In the genomic region with DNA sequence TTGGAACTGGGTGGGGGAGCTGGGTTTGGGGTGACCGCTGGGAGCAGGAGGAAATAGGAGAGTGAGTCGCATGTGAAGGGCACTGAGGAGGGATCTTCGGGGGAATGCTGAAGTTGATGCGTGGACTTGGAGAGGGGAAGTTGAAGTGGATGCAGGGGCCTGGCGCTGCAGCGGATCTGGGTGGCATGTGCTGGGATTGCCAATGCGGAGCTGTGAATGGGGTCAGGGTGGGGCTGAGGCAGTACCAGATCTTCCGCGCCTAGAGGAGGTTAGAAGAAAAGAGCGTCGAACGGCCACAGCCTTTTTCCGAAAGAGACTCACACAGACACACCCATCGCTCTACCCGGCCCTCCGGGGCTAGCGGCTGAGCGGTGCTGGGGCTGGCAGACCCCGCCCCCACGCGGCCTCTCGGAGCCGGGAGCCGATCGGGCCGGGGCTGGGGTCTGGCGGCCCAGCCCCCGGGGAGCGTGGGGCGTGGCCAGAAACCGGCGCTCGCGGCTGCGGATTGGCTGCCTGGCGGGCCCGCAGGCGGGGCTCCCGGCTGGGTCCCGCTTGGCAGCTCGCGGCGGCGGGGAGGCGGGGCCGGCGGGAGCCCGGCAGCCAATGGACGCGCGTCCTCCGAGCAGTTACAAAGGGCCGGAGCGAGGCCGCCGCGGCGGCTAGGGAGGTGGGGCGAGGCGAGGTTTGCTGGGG, we compare ENCODE assay signal across 1 cellular context.
A peak's percentile ranks its signal among the peaks of the same experiment; 100 is the strongest.
TF ChIP-seq lines count a peak whose summit lies in the region.

A gene (plus strand): TSS at position 655 of the 693 bp plus-strand sequence. CDS start 93 bp downstream, outside the sequence.

TF ChIP-seq in K562, 482 proteins besides CTCF, POLR2A, EP300 and RAD21 (continued from another document and continues in another):
- TF ChIP-seq ZC3H11A (IDR thresholded peaks at IDR 0.05; ENCODE audit: low read depth, low read length) (no peak), TOE1 (IDR thresholded peaks at IDR 0.05; ENCODE audit: borderline replicate concordance) (peak; percentile 60; the same call in 1 of the 2 replicates), TOE1 (CRISPR knock-in tag; IDR thresholded peaks at IDR 0.05; ENCODE audit: borderline replicate concordance, low read depth) (no peak), GTF2F1 (IDR thresholded peaks at IDR 0.05; ENCODE audit: low read depth, low read length) (no peak), RNF2 (IDR thresholded peaks at IDR 0.05) (0 out of 2 replicates have a peak, but pooled peaks have one; percentile 19), SP1 (CRISPR knock-in tag; IDR thresholded peaks at IDR 0.05) (no peak; the same call in 1 of the 2 replicates), SPI1 (IDR thresholded peaks at IDR 0.05; ENCODE audit: borderline replicate concordance, low read depth, low read length) (peak; percentile 32; the same call in 1 of the 2 replicates), BCOR (IDR thresholded peaks at IDR 0.05) (peak; percentile 73; the same call in 1 of the 2 replicates), SRSF7 (optimal IDR thresholded peaks at IDR 0.05; ENCODE audit: low read depth, low read length) (no peak), RAD51 (IDR thresholded peaks at IDR 0.05; ENCODE audit: borderline replicate concordance, low read depth) (no peak), ZNF707 (CRISPR knock-in tag; conservative IDR thresholded peaks at IDR 0.05) (no peak), HEY1 (CRISPR knock-in tag; IDR thresholded peaks at IDR 0.05; ENCODE audit: borderline replicate concordance) (no peak), HDAC6 (IDR thresholded peaks at IDR 0.05; ENCODE audit: low read depth, low read length) (no peak), ZNF311 (CRISPR knock-in tag; IDR thresholded peaks at IDR 0.05) (no peak), ZNF146 (CRISPR knock-in tag; IDR thresholded peaks at IDR 0.05; ENCODE audit: unreplicated experiment) (no peak), CCAR2 (IDR thresholded peaks at IDR 0.05; ENCODE audit: low read depth, low read length) (no peak), ZFP36 (IDR thresholded peaks at IDR 0.05; ENCODE audit: low read depth, low read length, partially characterized antibody) (no peak), ETV1 (tag; conservative IDR thresholded peaks at IDR 0.05; ENCODE audit: low read depth) (peak; percentile 39; the same call in 1 of the 2 replicates), KDM4B (IDR thresholded peaks at IDR 0.05; ENCODE audit: borderline replicate concordance in 2 of 2, low read depth in 1 of 2) (no peak), HIVEP1 (CRISPR knock-in tag; IDR thresholded peaks at IDR 0.05) (0 out of 2 replicates have a peak, but pooled peaks have one; percentile 56), HMG20A (CRISPR knock-in tag; conservative IDR thresholded peaks at IDR 0.05) (no peak), NFATC3 (IDR thresholded peaks at IDR 0.05) (no peak), ZNF197 (CRISPR knock-in tag; IDR thresholded peaks at IDR 0.05; ENCODE audit: low read depth) (no peak), NR4A1 (CRISPR knock-in tag; IDR thresholded peaks at IDR 0.05) (no peak), NR4A1 (tag; IDR thresholded peaks at IDR 0.05) (no peak), DMBX1 (CRISPR knock-in tag; IDR thresholded peaks at IDR 0.05; ENCODE audit: borderline replicate concordance) (no peak), NUFIP1 (IDR thresholded peaks at IDR 0.05; ENCODE audit: partially characterized antibody) (no peak), BMI1 (IDR thresholded peaks at IDR 0.05; ENCODE audit: low read length) (no peak), HMG20B (CRISPR knock-in tag; IDR thresholded peaks at IDR 0.05) (no peak), POLR2B (IDR thresholded peaks at IDR 0.05; ENCODE audit: low read depth, partially characterized antibody) (no peak), ERF (CRISPR knock-in tag; IDR thresholded peaks at IDR 0.05) (peak; percentile 67; the same call in 1 of the 2 replicates)
- TF ChIP-seq, protein P1, sequence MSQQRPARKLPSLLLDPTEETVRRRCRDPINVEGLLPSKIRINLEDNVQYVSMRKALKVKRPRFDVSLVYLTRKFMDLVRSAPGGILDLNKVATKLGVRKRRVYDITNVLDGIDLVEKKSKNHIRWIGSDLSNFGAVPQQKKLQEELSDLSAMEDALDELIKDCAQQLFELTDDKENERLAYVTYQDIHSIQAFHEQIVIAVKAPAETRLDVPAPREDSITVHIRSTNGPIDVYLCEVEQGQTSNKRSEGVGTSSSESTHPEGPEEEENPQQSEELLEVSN (IDR thresholded peaks at IDR 0.05; ENCODE audit: borderline replicate concordance in 1 of 2, extremely low read depth in 1 of 2, insufficient read depth in 1 of 2, insufficient read length in 1 of 2, low read depth in 1 of 2, low read length in 1 of 2, poor library complexity in 1 of 2, severe bottlenecking in 1 of 2), result peak; percentile 38 to 77
- TF ChIP-seq, protein P2, sequence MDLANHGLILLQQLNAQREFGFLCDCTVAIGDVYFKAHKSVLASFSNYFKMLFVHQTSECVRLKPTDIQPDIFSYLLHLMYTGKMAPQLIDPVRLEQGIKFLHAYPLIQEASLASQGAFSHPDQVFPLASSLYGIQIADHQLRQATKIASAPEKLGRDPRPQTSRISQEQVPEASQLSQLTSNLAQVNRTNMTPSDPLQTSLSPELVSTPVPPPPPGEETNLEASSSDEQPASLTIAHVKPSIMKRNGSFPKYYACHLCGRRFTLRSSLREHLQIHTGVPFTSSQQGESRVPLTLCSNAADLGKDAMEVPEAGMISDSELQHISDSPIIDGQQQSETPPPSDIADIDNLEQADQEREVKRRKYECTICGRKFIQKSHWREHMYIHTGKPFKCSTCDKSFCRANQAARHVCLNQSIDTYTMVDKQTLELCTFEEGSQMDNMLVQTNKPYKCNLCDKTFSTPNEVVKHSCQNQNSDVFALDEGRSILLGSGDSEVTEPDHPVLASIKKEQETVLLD (IDR thresholded peaks at IDR 0.05), result no peak
- TF ChIP-seq, protein P3, sequence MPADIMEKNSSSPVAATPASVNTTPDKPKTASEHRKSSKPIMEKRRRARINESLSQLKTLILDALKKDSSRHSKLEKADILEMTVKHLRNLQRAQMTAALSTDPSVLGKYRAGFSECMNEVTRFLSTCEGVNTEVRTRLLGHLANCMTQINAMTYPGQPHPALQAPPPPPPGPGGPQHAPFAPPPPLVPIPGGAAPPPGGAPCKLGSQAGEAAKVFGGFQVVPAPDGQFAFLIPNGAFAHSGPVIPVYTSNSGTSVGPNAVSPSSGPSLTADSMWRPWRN (IDR thresholded peaks at IDR 0.05; ENCODE audit: low read depth), result no peak
- TF ChIP-seq, protein P4, sequence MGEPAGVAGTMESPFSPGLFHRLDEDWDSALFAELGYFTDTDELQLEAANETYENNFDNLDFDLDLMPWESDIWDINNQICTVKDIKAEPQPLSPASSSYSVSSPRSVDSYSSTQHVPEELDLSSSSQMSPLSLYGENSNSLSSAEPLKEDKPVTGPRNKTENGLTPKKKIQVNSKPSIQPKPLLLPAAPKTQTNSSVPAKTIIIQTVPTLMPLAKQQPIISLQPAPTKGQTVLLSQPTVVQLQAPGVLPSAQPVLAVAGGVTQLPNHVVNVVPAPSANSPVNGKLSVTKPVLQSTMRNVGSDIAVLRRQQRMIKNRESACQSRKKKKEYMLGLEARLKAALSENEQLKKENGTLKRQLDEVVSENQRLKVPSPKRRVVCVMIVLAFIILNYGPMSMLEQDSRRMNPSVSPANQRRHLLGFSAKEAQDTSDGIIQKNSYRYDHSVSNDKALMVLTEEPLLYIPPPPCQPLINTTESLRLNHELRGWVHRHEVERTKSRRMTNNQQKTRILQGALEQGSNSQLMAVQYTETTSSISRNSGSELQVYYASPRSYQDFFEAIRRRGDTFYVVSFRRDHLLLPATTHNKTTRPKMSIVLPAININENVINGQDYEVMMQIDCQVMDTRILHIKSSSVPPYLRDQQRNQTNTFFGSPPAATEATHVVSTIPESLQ (CRISPR knock-in tag; IDR thresholded peaks at IDR 0.05), result no peak
- TF ChIP-seq, protein P5, sequence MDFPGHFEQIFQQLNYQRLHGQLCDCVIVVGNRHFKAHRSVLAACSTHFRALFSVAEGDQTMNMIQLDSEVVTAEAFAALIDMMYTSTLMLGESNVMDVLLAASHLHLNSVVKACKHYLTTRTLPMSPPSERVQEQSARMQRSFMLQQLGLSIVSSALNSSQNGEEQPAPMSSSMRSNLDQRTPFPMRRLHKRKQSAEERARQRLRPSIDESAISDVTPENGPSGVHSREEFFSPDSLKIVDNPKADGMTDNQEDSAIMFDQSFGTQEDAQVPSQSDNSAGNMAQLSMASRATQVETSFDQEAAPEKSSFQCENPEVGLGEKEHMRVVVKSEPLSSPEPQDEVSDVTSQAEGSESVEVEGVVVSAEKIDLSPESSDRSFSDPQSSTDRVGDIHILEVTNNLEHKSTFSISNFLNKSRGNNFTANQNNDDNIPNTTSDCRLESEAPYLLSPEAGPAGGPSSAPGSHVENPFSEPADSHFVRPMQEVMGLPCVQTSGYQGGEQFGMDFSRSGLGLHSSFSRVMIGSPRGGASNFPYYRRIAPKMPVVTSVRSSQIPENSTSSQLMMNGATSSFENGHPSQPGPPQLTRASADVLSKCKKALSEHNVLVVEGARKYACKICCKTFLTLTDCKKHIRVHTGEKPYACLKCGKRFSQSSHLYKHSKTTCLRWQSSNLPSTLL (IDR thresholded peaks at IDR 0.05), result no peak
- TF ChIP-seq, protein P6, sequence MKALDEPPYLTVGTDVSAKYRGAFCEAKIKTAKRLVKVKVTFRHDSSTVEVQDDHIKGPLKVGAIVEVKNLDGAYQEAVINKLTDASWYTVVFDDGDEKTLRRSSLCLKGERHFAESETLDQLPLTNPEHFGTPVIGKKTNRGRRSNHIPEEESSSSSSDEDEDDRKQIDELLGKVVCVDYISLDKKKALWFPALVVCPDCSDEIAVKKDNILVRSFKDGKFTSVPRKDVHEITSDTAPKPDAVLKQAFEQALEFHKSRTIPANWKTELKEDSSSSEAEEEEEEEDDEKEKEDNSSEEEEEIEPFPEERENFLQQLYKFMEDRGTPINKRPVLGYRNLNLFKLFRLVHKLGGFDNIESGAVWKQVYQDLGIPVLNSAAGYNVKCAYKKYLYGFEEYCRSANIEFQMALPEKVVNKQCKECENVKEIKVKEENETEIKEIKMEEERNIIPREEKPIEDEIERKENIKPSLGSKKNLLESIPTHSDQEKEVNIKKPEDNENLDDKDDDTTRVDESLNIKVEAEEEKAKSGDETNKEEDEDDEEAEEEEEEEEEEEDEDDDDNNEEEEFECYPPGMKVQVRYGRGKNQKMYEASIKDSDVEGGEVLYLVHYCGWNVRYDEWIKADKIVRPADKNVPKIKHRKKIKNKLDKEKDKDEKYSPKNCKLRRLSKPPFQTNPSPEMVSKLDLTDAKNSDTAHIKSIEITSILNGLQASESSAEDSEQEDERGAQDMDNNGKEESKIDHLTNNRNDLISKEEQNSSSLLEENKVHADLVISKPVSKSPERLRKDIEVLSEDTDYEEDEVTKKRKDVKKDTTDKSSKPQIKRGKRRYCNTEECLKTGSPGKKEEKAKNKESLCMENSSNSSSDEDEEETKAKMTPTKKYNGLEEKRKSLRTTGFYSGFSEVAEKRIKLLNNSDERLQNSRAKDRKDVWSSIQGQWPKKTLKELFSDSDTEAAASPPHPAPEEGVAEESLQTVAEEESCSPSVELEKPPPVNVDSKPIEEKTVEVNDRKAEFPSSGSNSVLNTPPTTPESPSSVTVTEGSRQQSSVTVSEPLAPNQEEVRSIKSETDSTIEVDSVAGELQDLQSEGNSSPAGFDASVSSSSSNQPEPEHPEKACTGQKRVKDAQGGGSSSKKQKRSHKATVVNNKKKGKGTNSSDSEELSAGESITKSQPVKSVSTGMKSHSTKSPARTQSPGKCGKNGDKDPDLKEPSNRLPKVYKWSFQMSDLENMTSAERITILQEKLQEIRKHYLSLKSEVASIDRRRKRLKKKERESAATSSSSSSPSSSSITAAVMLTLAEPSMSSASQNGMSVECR (CRISPR knock-in tag; IDR thresholded peaks at IDR 0.05), result no peak
- TF ChIP-seq, protein P7, sequence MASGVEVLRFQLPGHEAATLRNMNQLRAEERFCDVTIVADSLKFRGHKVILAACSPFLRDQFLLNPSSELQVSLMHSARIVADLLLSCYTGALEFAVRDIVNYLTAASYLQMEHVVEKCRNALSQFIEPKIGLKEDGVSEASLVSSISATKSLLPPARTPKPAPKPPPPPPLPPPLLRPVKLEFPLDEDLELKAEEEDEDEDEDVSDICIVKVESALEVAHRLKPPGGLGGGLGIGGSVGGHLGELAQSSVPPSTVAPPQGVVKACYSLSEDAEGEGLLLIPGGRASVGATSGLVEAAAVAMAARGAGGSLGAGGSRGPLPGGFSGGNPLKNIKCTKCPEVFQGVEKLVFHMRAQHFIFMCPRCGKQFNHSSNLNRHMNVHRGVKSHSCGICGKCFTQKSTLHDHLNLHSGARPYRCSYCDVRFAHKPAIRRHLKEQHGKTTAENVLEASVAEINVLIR (CRISPR knock-in tag; IDR thresholded peaks at IDR 0.05), result no peak
- TF ChIP-seq, protein P8, sequence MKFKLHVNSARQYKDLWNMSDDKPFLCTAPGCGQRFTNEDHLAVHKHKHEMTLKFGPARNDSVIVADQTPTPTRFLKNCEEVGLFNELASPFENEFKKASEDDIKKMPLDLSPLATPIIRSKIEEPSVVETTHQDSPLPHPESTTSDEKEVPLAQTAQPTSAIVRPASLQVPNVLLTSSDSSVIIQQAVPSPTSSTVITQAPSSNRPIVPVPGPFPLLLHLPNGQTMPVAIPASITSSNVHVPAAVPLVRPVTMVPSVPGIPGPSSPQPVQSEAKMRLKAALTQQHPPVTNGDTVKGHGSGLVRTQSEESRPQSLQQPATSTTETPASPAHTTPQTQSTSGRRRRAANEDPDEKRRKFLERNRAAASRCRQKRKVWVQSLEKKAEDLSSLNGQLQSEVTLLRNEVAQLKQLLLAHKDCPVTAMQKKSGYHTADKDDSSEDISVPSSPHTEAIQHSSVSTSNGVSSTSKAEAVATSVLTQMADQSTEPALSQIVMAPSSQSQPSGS (CRISPR knock-in tag; IDR thresholded peaks at IDR 0.05), result no peak
- TF ChIP-seq, protein P9, sequence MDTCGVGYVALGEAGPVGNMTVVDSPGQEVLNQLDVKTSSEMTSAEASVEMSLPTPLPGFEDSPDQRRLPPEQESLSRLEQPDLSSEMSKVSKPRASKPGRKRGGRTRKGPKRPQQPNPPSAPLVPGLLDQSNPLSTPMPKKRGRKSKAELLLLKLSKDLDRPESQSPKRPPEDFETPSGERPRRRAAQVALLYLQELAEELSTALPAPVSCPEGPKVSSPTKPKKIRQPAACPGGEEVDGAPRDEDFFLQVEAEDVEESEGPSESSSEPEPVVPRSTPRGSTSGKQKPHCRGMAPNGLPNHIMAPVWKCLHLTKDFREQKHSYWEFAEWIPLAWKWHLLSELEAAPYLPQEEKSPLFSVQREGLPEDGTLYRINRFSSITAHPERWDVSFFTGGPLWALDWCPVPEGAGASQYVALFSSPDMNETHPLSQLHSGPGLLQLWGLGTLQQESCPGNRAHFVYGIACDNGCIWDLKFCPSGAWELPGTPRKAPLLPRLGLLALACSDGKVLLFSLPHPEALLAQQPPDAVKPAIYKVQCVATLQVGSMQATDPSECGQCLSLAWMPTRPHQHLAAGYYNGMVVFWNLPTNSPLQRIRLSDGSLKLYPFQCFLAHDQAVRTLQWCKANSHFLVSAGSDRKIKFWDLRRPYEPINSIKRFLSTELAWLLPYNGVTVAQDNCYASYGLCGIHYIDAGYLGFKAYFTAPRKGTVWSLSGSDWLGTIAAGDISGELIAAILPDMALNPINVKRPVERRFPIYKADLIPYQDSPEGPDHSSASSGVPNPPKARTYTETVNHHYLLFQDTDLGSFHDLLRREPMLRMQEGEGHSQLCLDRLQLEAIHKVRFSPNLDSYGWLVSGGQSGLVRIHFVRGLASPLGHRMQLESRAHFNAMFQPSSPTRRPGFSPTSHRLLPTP (IDR thresholded peaks at IDR 0.05; ENCODE audit: borderline replicate concordance, extremely low read depth, insufficient read length), result no peak
- TF ChIP-seq, protein P10, sequence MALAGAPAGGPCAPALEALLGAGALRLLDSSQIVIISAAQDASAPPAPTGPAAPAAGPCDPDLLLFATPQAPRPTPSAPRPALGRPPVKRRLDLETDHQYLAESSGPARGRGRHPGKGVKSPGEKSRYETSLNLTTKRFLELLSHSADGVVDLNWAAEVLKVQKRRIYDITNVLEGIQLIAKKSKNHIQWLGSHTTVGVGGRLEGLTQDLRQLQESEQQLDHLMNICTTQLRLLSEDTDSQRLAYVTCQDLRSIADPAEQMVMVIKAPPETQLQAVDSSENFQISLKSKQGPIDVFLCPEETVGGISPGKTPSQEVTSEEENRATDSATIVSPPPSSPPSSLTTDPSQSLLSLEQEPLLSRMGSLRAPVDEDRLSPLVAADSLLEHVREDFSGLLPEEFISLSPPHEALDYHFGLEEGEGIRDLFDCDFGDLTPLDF (CRISPR knock-in tag; IDR thresholded peaks at IDR 0.05), result no peak
